In the genomic region with DNA sequence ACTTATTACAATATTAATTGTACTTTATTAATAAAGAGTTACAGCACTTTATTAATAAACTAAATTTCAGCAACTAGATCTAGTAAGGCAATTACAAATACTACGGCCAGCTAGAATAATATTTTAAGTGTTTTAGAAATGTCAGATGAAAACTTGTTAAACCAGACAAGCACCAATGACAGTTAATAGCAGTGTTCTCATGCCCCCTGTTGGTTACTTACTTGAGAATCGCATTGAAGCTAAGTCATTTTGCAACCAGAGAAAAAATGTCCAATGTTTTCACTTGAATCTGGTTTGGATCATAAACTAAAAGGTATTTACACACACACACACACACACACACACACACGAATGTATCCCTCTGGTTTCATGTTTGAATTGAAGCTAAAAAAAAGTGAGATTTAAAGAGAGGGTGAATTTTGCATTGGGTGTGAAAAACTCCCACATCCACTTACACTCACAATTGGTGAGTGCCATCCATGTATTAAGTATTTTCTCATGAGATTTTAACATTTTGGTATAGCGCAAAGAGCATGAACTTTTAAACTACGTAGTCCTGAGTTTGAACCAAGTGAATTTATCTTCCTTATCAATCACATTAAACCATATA, we compare ENCODE assay signal across 8 cellular contexts.
DNase-seq lines count a peak whose midpoint lies in the region; TF ChIP-seq lines count a peak whose summit lies in the region.

No MANE protein-coding gene starts in this region.

- H3K27me3 Mint-ChIP-seq in MCF 10A (ENCODE audit: insufficient read depth, unreplicated experiment), result no peaks in the 10 kb centered on the region

- H3K36me3 ChIP-seq in breast epithelium (no peaks in the 10 kb centered on the region), brain microvascular endothelial cell (replicated peaks) (no peaks in the 10 kb centered on the region)

- H3K27ac Mint-ChIP-seq in MCF 10A (ENCODE audit: low read depth, unreplicated experiment), result no peak overlapping the region

- intact Hi-C loops in MCF 10A (cut with micrococcal nuclease), result loop anchor here (1.0 to 10.0 kb wide), 8 partner anchors 195 to 1825 kb away; no protein-coding TSS in a partner anchor
- intact Hi-C loops in breast epithelium (cut with DNase I; ENCODE audit: low total_unique reads), result no loop called here

- no TSS peak for BruUV-seq in MCF 10A (replicated peaks; lab: Mats Ljungman, UMichigan)

- H3K27me3 ChIP-seq in breast epithelium (no peaks in the 10 kb centered on the region), brain microvascular endothelial cell (replicated peaks) (no peaks in the 10 kb centered on the region)

- H3K4me3 Mint-ChIP-seq in MCF 10A (ENCODE audit: unreplicated experiment), result no peak overlapping the region

- no peaks in the 10 kb centered on the region for H3K4me1 Mint-ChIP-seq in MCF 10A (ENCODE audit: insufficient read depth, unreplicated experiment)

- CTCF ChIA-PET in MCF 10A (lab: Yijun Ruan, JAX), result interaction anchor here (0.5 to 2.0 kb wide), 23 partner anchors 12 to 1826 kb away, joined by 3 to 9 read pairs (median 3); no protein-coding TSS in a partner anchor

- H3K9me3 ChIP-seq in breast epithelium, result no peaks in the 10 kb centered on the region

- H3K4me1 ChIP-seq in breast epithelium, result no peaks in the 10 kb centered on the region

- peak; percentile 57 for TF ChIP-seq CTCF in MCF 10A (IDR thresholded peaks at IDR 0.05; ENCODE audit: unreplicated experiment)
- no peak for TF ChIP-seq CTCF in breast epithelium (IDR thresholded peaks at IDR 0.05)
- peak; percentile 64 for TF ChIP-seq CTCF in brain microvascular endothelial cell (IDR thresholded peaks at IDR 0.05; ENCODE audit: low read depth, low read length, missing control alignments)

- DNase-seq in MCF 10A (ENCODE audit: unreplicated experiment) (peak; percentile 78), breast epithelium (ENCODE audit: low spot score in 2 of 2) (no peak), NCI-H345 treated with DMSO at 0.1 percent for 48 hours (lab: John Stamatoyannopoulos, UW; ENCODE audit: unreplicated experiment) (peak; percentile 23), brain microvascular endothelial cell (peak; percentile 62), myocyte (ENCODE audit: low read depth) (peak; percentile 21), iPS-NIHi7 (ENCODE audit: extremely low spot score) (no peak), GF-D8 (lab: John Stamatoyannopoulos, UW) (no peak)
- DNase-seq in activated naive CD4-positive, alpha-beta T cell treated with anti-CD3 and anti-CD28 coated beads, Interleukin-2, amount 50 U/mL, for 16 hours, result no peak

- H3K9me3 Mint-ChIP-seq in MCF 10A (ENCODE audit: unreplicated experiment), result no peaks in the 10 kb centered on the region

- H3K4me3 ChIP-seq in breast epithelium (no peak overlapping the region), brain microvascular endothelial cell (ENCODE audit: low read depth, low read length) (no peak overlapping the region)

- H3K36me3 Mint-ChIP-seq in MCF 10A (ENCODE audit: insufficient read depth, unreplicated experiment), result no peaks in the 10 kb centered on the region

- H3K27ac ChIP-seq in breast epithelium (no peak overlapping the region), brain microvascular endothelial cell (no peak overlapping the region)

- POLR2A ChIA-PET in MCF 10A (lab: Yijun Ruan, JAX), result no interaction called here

- no peak for TF ChIP-seq POLR2A in breast epithelium (IDR thresholded peaks at IDR 0.05)

- in situ Hi-C loops in brain microvascular endothelial cell (cut with HindIII; ENCODE audit: low pct_ligation_motif_present, low sequenced_read_pairs), result no loop called here

Comparison
In these comparisons a context has a peak if more than half of its experiments do, and no peak if none do; other contexts are left out.
1. DNase-seq: peak in MCF 10A (single experiment), NCI-H345 treated with DMSO at 0.1 percent for 48 hours (single experiment), brain microvascular endothelial cell (single experiment) and myocyte (single experiment); none in breast epithelium (0 of 2), iPS-NIHi7 (single experiment), activated naive CD4-positive, alpha-beta T cell treated with anti-CD3 and anti-CD28 coated beads, Interleukin-2, amount 50 U/mL, for 16 hours (single experiment) and GF-D8 (single experiment).
2. CTCF ChIP-seq: peak in MCF 10A (single experiment) and brain microvascular endothelial cell (single experiment); none in breast epithelium (0 of 3).